Comparison of ENCODE assay signal across 12 cellular contexts in the genomic region with DNA sequence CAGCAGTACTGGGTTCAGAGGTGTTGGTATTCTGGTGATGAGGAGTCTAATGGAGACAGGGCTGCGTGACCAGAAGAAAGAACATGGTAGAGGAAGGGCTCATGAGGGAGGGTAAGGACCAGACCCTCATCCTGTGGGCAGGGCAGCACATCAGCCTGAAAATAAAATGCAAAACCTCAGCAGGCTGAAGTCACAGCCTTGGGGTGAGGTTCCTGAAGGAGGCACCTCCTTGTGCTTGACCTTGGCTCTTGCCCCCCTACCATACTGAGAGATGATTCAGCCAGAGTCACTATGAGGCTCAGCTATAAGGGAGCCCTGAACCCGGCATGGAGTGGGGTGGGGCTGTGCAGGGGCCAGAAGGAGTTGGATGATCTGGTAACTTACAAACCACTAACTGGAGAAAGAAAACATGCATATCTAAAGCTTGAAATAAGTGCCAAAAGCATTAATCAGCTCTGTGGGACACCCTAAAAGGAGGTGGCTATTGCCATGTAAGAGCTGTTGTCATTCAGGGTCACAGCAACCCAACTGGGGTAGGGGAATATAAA.
A peak's percentile ranks its signal among the peaks of the same experiment; 100 is the strongest.
DNase-seq lines count a peak whose midpoint lies in the region; ATAC-seq and TF ChIP-seq lines count a peak whose summit lies in the region.
"Had no signal": no experiment of that assay in that cellular context is flagged by ENCODE, and none has a peak within 500 bp of the region (broad histone marks: within the 10 kb centered on the region; RNA-seq: fewer than 3 reads in every experiment).

No MANE protein-coding gene starts in this region.

- H3K4me2 ChIP-seq in HCT116 (ENCODE audit: low read length) (0 out of 2 replicates have a peak overlapping the region, but pooled peaks have one; percentile 40), mammary epithelial cell (ENCODE audit: insufficient read depth, low read depth, low read length) (peak overlapping the region; percentile 44)

- CTCF ChIA-PET in HCT116 (lab: Charles Lee) (no interaction called here), mammary epithelial cell (lab: Charles Lee; ENCODE audit: low non-redundant PET) (interaction anchor here (0.5 kb wide), 1 partner anchor 310 kb away, joined by 3 read pairs; no protein-coding TSS in a partner anchor)

- RAD21 ChIA-PET in HCT116 (lab: Charles Lee; ENCODE audit: low non-redundant PET in 1 of 2, low total read pairs in 2 of 2, uncharacterized antibody in 2 of 2, unreplicated experiment in 2 of 2): no interaction called here

- no peak for TF ChIP-seq CTCF in HCT116 (IDR thresholded peaks at IDR 0.05 in 2 of 3, conservative IDR thresholded peaks at IDR 0.05 in 1 of 3; ENCODE audit: borderline replicate concordance in 1 of 3, insufficient read depth in 1 of 3, low read depth in 2 of 3, low read length in 2 of 3)
- TF ChIP-seq CTCF in mammary epithelial cell (conservative IDR thresholded peaks at IDR 0.05 in 1 of 2, IDR thresholded peaks at IDR 0.05 in 1 of 2; ENCODE audit: extremely low read depth in 1 of 2, insufficient read depth in 1 of 2, low read depth in 1 of 2, low read length in 2 of 2): no peak
- TF ChIP-seq CTCF in thyroid gland (IDR thresholded peaks at IDR 0.05): no peak

- TF ChIP-seq RAD21 in HCT116 (IDR thresholded peaks at IDR 0.05; ENCODE audit: low read depth): no peak

- H3K27ac ChIP-seq in HCT116 (ENCODE audit: low read depth, low read length) (no peak overlapping the region), mammary epithelial cell (ENCODE audit: insufficient read depth, low read depth, low read length) (peak overlapping the region; percentile 86), right cardiac atrium (ENCODE audit: low read length) (peak overlapping the region; percentile 89), thyroid gland (peak overlapping the region in 2 of 3 donors; percentile 26 to 41)

- no peaks in the 10 kb centered on the region for H3K9me2 ChIP-seq in HCT116 (ENCODE audit: insufficient read depth)

- H2AFZ ChIP-seq in HCT116 (ENCODE audit: low read depth, low read length, poor library complexity, severe bottlenecking) (no peak overlapping the region), mammary epithelial cell (ENCODE audit: low read depth, low read length) (peak overlapping the region; percentile 74)

- dilution Hi-C loops in mammary epithelial cell (cut with HindIII; ENCODE audit: low sequenced_read_pairs): no loop called here

- POLR2A ChIA-PET in HCT116 (lab: Charles Lee): no interaction called here

- WGBS in mammary epithelial cell (ENCODE audit: low coverage, missing lambda C conversion rate): 50% methylated on average over 2 of the region's 2 CpGs
- 85% methylated on average over 2 of the region's 2 CpGs for WGBS in right cardiac atrium
- WGBS in thyroid gland, 2 donors: 77 to 88% methylated on average over 2 of the region's 2 CpGs

- no TSS peak for BruUV-seq in HCT116 (replicated peaks; lab: Mats Ljungman, UMichigan)
- no TSS peak for BruUV-seq in mammary epithelial cell (replicated peaks; lab: Mats Ljungman, UMichigan)

- ATAC-seq in HCT116 (no peak), right cardiac atrium (peak; percentile 25 to 50), HG03469 (IDR thresholded peaks at IDR 0.05; ENCODE audit: unreplicated experiment) (no peak), T-helper 17 cell (no peak)
- ATAC-seq: activated naive CD4-positive, alpha-beta T cell treated with anti-CD3 and anti-CD28 coated beads, Interleukin-2, amount 50 U/mL, for 72 hours; GM12878 had no signal

- intact Hi-C loops in HCT116 (cut with micrococcal nuclease): no loop called here
- intact Hi-C loops in mammary epithelial cell (cut with micrococcal nuclease): no loop called here
- intact Hi-C loops in right cardiac atrium (cut with DNase I): loop anchor here in 2 of 4 donors (2.0 to 5.0 kb wide), 2 partner anchors 57 to 58 kb away; no protein-coding TSS in a partner anchor
- intact Hi-C loops in thyroid gland (cut with DNase I): no loop called here

- peaks cover 3% of the 10 kb centered on the region for H3K4me1 Mint-ChIP-seq in T-helper 17 cell
- H3K4me1 Mint-ChIP-seq in T-helper 2 cell treated with Interferon-gamma antibody and Interleukin-4, amounts not matched to agents 5 μg/mL and 100 μg/mL, for 36 hours (ENCODE audit: low read depth): no peaks in the 10 kb centered on the region

- H3K27me3 ChIP-seq in HCT116 (ENCODE audit: insufficient read depth, low read length) (no peaks in the 10 kb centered on the region), mammary epithelial cell (ENCODE audit: insufficient read depth, low read length) (no peaks in the 10 kb centered on the region), right cardiac atrium (ENCODE audit: control insufficient read depth, insufficient read depth) (no peaks in the 10 kb centered on the region), thyroid gland (no peaks in the 10 kb centered on the region)

- no peak overlapping the region for H3K4me3 ChIP-seq in HCT116 (replicated peaks in 1 of 2; ENCODE audit: low read depth in 1 of 2, low read length in 2 of 2)
- H3K4me3 ChIP-seq in mammary epithelial cell (replicated peaks in 1 of 3; ENCODE audit: insufficient read depth in 1 of 3, low read depth in 2 of 3, low read length in 3 of 3): no peak overlapping the region
- H3K4me3 ChIP-seq in right cardiac atrium (ENCODE audit: low read length): no peak overlapping the region
- no peak overlapping the region for H3K4me3 ChIP-seq in thyroid gland (replicated peaks in 1 of 3)
- H3K4me3 ChIP-seq: GM12878 had no signal

- in situ Hi-C loops in mammary epithelial cell (cut with MboI; ENCODE audit: low sequenced_read_pairs in 2 of 2): no loop called here

- H3K27me3 Mint-ChIP-seq in T-helper 17 cell: peaks cover 4% of the 10 kb centered on the region
- no peaks in the 10 kb centered on the region for H3K27me3 Mint-ChIP-seq in T-helper 2 cell treated with Interferon-gamma antibody and Interleukin-4, amounts not matched to agents 5 μg/mL and 100 μg/mL, for 36 hours (ENCODE audit: low read depth)

- H3K9me3 Mint-ChIP-seq in T-helper 2 cell treated with Interferon-gamma antibody and Interleukin-4, amounts not matched to agents 5 μg/mL and 100 μg/mL, for 36 hours: no peaks in the 10 kb centered on the region
- H3K9me3 Mint-ChIP-seq: activated naive CD4-positive, alpha-beta T cell treated with anti-CD3 and anti-CD28 coated beads, Interleukin-2, amount 50 U/mL, for 72 hours had no signal

- H3K4me1 ChIP-seq in HCT116 (ENCODE audit: control insufficient read depth in 1 of 2, insufficient read depth in 2 of 2, low read length in 2 of 2): peaks cover under 1 to 52% of the 10 kb centered on the region in 2 experiments; a peak in 3 of 4 replicates
- peaks cover 58% of the 10 kb centered on the region for H3K4me1 ChIP-seq in mammary epithelial cell (ENCODE audit: insufficient read depth, low read length)
- peaks cover 23% of the 10 kb centered on the region for H3K4me1 ChIP-seq in right cardiac atrium (ENCODE audit: control insufficient read depth, insufficient read depth, low read length)
- H3K4me1 ChIP-seq in thyroid gland: peaks cover 32 to 50% of the 10 kb centered on the region in 2 donors

- H3K9me3 ChIP-seq in HCT116 (ENCODE audit: control insufficient read depth in 1 of 2, insufficient read depth in 1 of 2, low read depth in 1 of 2, low read length in 2 of 2) (no peaks in the 10 kb centered on the region), mammary epithelial cell (replicated peaks; ENCODE audit: insufficient read depth, low read length) (no peaks in the 10 kb centered on the region), right cardiac atrium (ENCODE audit: control insufficient read depth, low read length) (no peaks in the 10 kb centered on the region), thyroid gland (no peaks in the 10 kb centered on the region), T-helper 17 cell (ENCODE audit: control insufficient read depth, low read length, poor library complexity, severe bottlenecking) (no peaks in the 10 kb centered on the region)

- H3K36me3 Mint-ChIP-seq in T-helper 17 cell (ENCODE audit: low read depth): no peaks in the 10 kb centered on the region
- no peaks in the 10 kb centered on the region for H3K36me3 Mint-ChIP-seq in T-helper 2 cell treated with Interferon-gamma antibody and Interleukin-4, amounts not matched to agents 5 μg/mL and 100 μg/mL, for 36 hours (ENCODE audit: low read depth)
- H3K36me3 Mint-ChIP-seq: activated naive CD4-positive, alpha-beta T cell treated with anti-CD3 and anti-CD28 coated beads, Interleukin-2, amount 50 U/mL, for 72 hours had no signal

- no peak overlapping the region for H3K9ac ChIP-seq in HCT116 (ENCODE audit: low read length)
- no peak overlapping the region for H3K9ac ChIP-seq in mammary epithelial cell (ENCODE audit: insufficient read depth, low read length)

- no peaks in the 10 kb centered on the region for H3K36me3 ChIP-seq in HCT116 (ENCODE audit: control insufficient read depth in 1 of 2, insufficient read depth in 2 of 2, low read length in 2 of 2)
- no peaks in the 10 kb centered on the region for H3K36me3 ChIP-seq in mammary epithelial cell (ENCODE audit: insufficient read depth, low read length)
- H3K36me3 ChIP-seq in thyroid gland: no peaks in the 10 kb centered on the region

- H3K79me2 ChIP-seq in HCT116 (ENCODE audit: insufficient read depth, low read length) (no peaks in the 10 kb centered on the region), mammary epithelial cell (ENCODE audit: insufficient read depth, low read length) (peaks cover 7% of the 10 kb centered on the region)

- DNase-seq in HCT116 (ENCODE audit: low read depth, low spot score) (no peak), mammary epithelial cell (peak; percentile 15), right cardiac atrium (peak in 1 of 3 donors; percentile 72), thyroid gland (no peak), iPS-NIHi11 (ENCODE audit: low spot score) (no peak), T-helper 17 cell (no peak)
- DNase-seq in T-helper 2 cell treated with Interferon-gamma antibody and Interleukin-4, amounts not matched to agents 5 μg/mL and 100 μg/mL, for 36 hours (ENCODE audit: low spot score): no peak
- DNase-seq: KG1, T-helper 2 cell had no signal

- H3K27ac Mint-ChIP-seq in T-helper 17 cell: no peak overlapping the region
- no peak overlapping the region for H3K27ac Mint-ChIP-seq in T-helper 2 cell treated with Interferon-gamma antibody and Interleukin-4, amounts not matched to agents 5 μg/mL and 100 μg/mL, for 36 hours
- H3K27ac Mint-ChIP-seq: activated naive CD4-positive, alpha-beta T cell treated with anti-CD3 and anti-CD28 coated beads, Interleukin-2, amount 50 U/mL, for 72 hours had no signal

- TF ChIP-seq POLR2A in HCT116 (IDR thresholded peaks at IDR 0.05; ENCODE audit: borderline replicate concordance, extremely low read depth, insufficient read depth, insufficient read length) (no peak), thyroid gland (IDR thresholded peaks at IDR 0.05) (no peak)

- H3K4me3 Mint-ChIP-seq in T-helper 17 cell: no peak overlapping the region
- H3K4me3 Mint-ChIP-seq in T-helper 2 cell treated with Interferon-gamma antibody and Interleukin-4, amounts not matched to agents 5 μg/mL and 100 μg/mL, for 36 hours: no peak overlapping the region

- H4K20me1 ChIP-seq in HCT116 (ENCODE audit: insufficient read depth) (no peaks in the 10 kb centered on the region), mammary epithelial cell (ENCODE audit: insufficient read depth, low read length) (no peaks in the 10 kb centered on the region)

TF ChIP-seq in HCT116, 20 proteins besides CTCF, POLR2A, EP300 and RAD21 (continues in another document):
- TF ChIP-seq EZH2phosphoT487 (IDR thresholded peaks at IDR 0.05; ENCODE audit: borderline replicate concordance) (no peak), YY1 (IDR thresholded peaks at IDR 0.05; ENCODE audit: extremely low read depth, insufficient replicate concordance, low read depth, low read length) (no peak)

Comparison
In these comparisons a context has a peak if more than half of its experiments do, and no peak if none do; other contexts are left out.
1. ATAC-seq: peak in right cardiac atrium (2 of 2); none in HCT116 (single experiment), HG03469 (single experiment) and T-helper 17 cell (single experiment).